ENCODE assay signal across 26 cellular contexts in genomic region chr1:93633313-93633712, GRCh38.
"Had no signal": no experiment of that assay in that cellular context is flagged by ENCODE, and none has a peak within 500 bp of the region (broad histone marks: within the 10 kb centered on the region; RNA-seq: fewer than 3 reads in every experiment).

No MANE protein-coding gene starts in this region.

- H3K27me3 ChIP-seq: ovary, right atrium auricular region, suprapubic skin, tibial artery, upper lobe of right lung had no signal

- H3K9me3 Mint-ChIP-seq: immature natural killer cell; naive B cell; natural killer cell; stimulated activated naive CD8-positive, alpha-beta T cell treated with anti-CD3 and anti-CD28 coated beads, Interleukin-15, Interleukin-2, amounts not matched to agents 100 ng/mL and 50 ng/mL, for 24 hours had no signal

- H3K9me3 ChIP-seq: left ventricle myocardium inferior, ovary, right atrium auricular region, suprapubic skin, thoracic aorta, tibial artery, upper lobe of right lung had no signal

- H3K27ac ChIP-seq: left ventricle myocardium inferior, ovary, right atrium auricular region, skin epidermis, suprapubic skin, thoracic aorta, tibial artery, upper lobe of right lung had no signal

- DNase-seq: hypothalamus; immature natural killer cell; islet precursor cell; left ventricle myocardium inferior; mesendoderm; naive B cell; natural killer cell; ovary; stimulated activated CD4-positive, alpha-beta T cell treated with anti-CD3 and anti-CD28 coated beads, Interleukin-12 subunit alpha, Interleukin-12 subunit beta, amount 100 ng/mL, for 4 hours; stimulated activated CD4-positive, alpha-beta T cell treated with anti-CD3 and anti-CD28 coated beads, Interleukin-15, amount 100 ng/mL, for 24 hours; stimulated activated CD4-positive, alpha-beta T cell treated with anti-CD3 and anti-CD28 coated beads, Interleukin-2, amount 100 ng/mL, for 24 hours; stimulated activated CD4-positive, alpha-beta T cell treated with anti-CD3 and anti-CD28 coated beads, Interleukin-4, amount 100 ng/mL, for 1 hour; stimulated activated naive CD4-positive, alpha-beta T cell; tibial artery; trophoblast cell; upper lobe of right lung had no signal

- H3K4me1 Mint-ChIP-seq: immature natural killer cell, naive B cell, natural killer cell had no signal

- ATAC-seq: natural killer cell, sciatic nerve, upper lobe of right lung had no signal

- H3K36me3 Mint-ChIP-seq: immature natural killer cell, natural killer cell had no signal

- H3K36me3 ChIP-seq: left ventricle myocardium inferior, ovary, right atrium auricular region, thoracic aorta, tibial artery, upper lobe of right lung had no signal

- H3K4me3 ChIP-seq: left ventricle myocardium inferior, lung, ovary, right atrium auricular region, skin epidermis, suprapubic skin, thoracic aorta, tibial artery, upper lobe of right lung had no signal

- H3K4me3 Mint-ChIP-seq: immature natural killer cell; mesothelial cell of epicardium; naive B cell; natural killer cell; stimulated activated naive CD8-positive, alpha-beta T cell treated with anti-CD3 and anti-CD28 coated beads, Interleukin-15, Interleukin-2, amounts not matched to agents 100 ng/mL and 50 ng/mL, for 24 hours had no signal

- H3K27me3 Mint-ChIP-seq: naive B cell; progenitor cell of endocrine pancreas; stimulated activated naive CD8-positive, alpha-beta T cell treated with anti-CD3 and anti-CD28 coated beads, Interleukin-15, Interleukin-2, amounts not matched to agents 100 ng/mL and 50 ng/mL, for 24 hours had no signal

- H3K27ac Mint-ChIP-seq: immature natural killer cell; mesothelial cell of epicardium; natural killer cell; progenitor cell of endocrine pancreas; stimulated activated naive CD8-positive, alpha-beta T cell treated with anti-CD3 and anti-CD28 coated beads, Interleukin-15, Interleukin-2, amounts not matched to agents 100 ng/mL and 50 ng/mL, for 24 hours had no signal

- FAIRE-seq: urothelium cell line had no signal
